In genomic region chr1:156090822-156091188, GRCh38 we compare ENCODE assay signal across 8 cellular contexts. TPM values are rescaled to one million over a fixed set of nuclear protein-coding genes. Genes with fewer than 3 reads are reported as not detected.
A peak's percentile ranks its signal among the peaks of the same experiment; 100 is the strongest.
DNase-seq lines count a peak whose midpoint lies in the region; ATAC-seq and TF ChIP-seq lines count a peak whose summit lies in the region.

No MANE protein-coding gene starts in this region.

- no peaks in the 10 kb centered on the region for H3K9me2 ChIP-seq in GM23338 (ENCODE audit: insufficient read depth)

- H2AFZ ChIP-seq in GM23338 = no peak overlapping the region

- H3K36me3 ChIP-seq in GM23338 (ENCODE audit: insufficient read depth) = no peaks in the 10 kb centered on the region

- H3K36me3 Mint-ChIP-seq in CD14-positive monocyte = no peaks in the 10 kb centered on the region
- peaks cover 12% of the 10 kb centered on the region; the same call in 2 of the 3 replicates for H3K36me3 Mint-ChIP-seq in GM23338 (ENCODE audit: low read depth)

- H3K27ac ChIP-seq in GM23338 (ENCODE audit: low read depth) = no peak overlapping the region

- DNase-seq in CD14-positive monocyte (ENCODE audit: low spot score) (peak; percentile 78), GM23338 (ENCODE audit: low spot score) (peak; percentile 98), NCI-H2081 (lab: John Stamatoyannopoulos, UW) (peak; percentile 91 to 93), UCSD-AML1 (lab: John Stamatoyannopoulos, UW; ENCODE audit: unreplicated experiment) (peak; percentile 82), astrocyte of the spinal cord (ENCODE audit: low read depth, low spot score) (peak; percentile 79), iPS-NIHi11 (ENCODE audit: low spot score) (peak; percentile 88)
- peak; percentile 84 to 88 (median 85) for DNase-seq in stimulated activated CD4-positive, alpha-beta T cell treated with anti-CD3 and anti-CD28 coated beads, Interleukin-12 subunit alpha, Interleukin-12 subunit beta, amount 100 ng/mL, for 48 hours (ENCODE audit: low read depth in 2 of 3, low spot score in 1 of 3)

- H3K27ac Mint-ChIP-seq in CD14-positive monocyte (peak overlapping the region; percentile 87 to 97 (median 93)), GM23338 (peak overlapping the region; percentile 68; the same call in 1 of the 2 replicates)

- intact Hi-C loops in CD14-positive monocyte (cut with micrococcal nuclease) = loop anchor here (1.0 to 10.0 kb wide), 4 partner anchors 39 to 136 kb away; no protein-coding TSS in a partner anchor

- 0 out of 2 replicates have a peak, but pooled peaks cover 2% of the 10 kb centered on the region for H3K79me2 ChIP-seq in GM23338 (replicated peaks; ENCODE audit: insufficient read depth)

- TF ChIP-seq CTCF in CD14-positive monocyte (IDR thresholded peaks at IDR 0.05) = peak; percentile 97
- peak; percentile 83 to 94 for TF ChIP-seq CTCF in GM23338 (conservative IDR thresholded peaks at IDR 0.05; ENCODE audit: low read depth in 2 of 2)
- peak; percentile 63 for TF ChIP-seq CTCF in astrocyte of the spinal cord (IDR thresholded peaks at IDR 0.05; ENCODE audit: low read depth, low read length)

- H3K9me3 Mint-ChIP-seq in CD14-positive monocyte = peaks cover 0 to 10% (median 0%) of the 10 kb centered on the region in 7 donors
- H3K9me3 Mint-ChIP-seq in GM23338 = no peaks in the 10 kb centered on the region

- H3K4me3 ChIP-seq in GM23338 (no peak overlapping the region), astrocyte of the spinal cord (ENCODE audit: low read depth, low read length) (no peak overlapping the region)

- H3K27me3 Mint-ChIP-seq in CD14-positive monocyte (ENCODE audit: low read depth in 3 of 3) = peaks cover 66 to 82% (median 76%) of the 10 kb centered on the region in 3 donors
- peaks cover 10% of the 10 kb centered on the region for H3K27me3 Mint-ChIP-seq in GM23338 (ENCODE audit: insufficient read depth, low read depth, poor library complexity)

- in situ Hi-C loops in astrocyte of the spinal cord (cut with HindIII; ENCODE audit: low sequenced_read_pairs) = no loop called here

- H3K4me3 Mint-ChIP-seq in CD14-positive monocyte = peak overlapping the region in 1 of 2 donors; percentile 84
- H3K4me3 Mint-ChIP-seq in GM23338 = no peak overlapping the region; the same call in 2 of the 3 replicates

- H3K4me1 Mint-ChIP-seq in CD14-positive monocyte (peaks cover 22% of the 10 kb centered on the region), GM23338 (peaks cover 28% of the 10 kb centered on the region)

- peaks cover 7% of the 10 kb centered on the region for H3F3A ChIP-seq in GM23338 (replicated peaks; ENCODE audit: low read depth)

- peaks cover 9% of the 10 kb centered on the region; the same call in 1 of the 2 replicates for H3K4me1 ChIP-seq in GM23338 (ENCODE audit: insufficient read depth)

- H4K20me1 ChIP-seq in GM23338 (replicated peaks; ENCODE audit: insufficient read depth) = no peaks in the 10 kb centered on the region; the same call in 1 of the 2 replicates

- H3K27me3 ChIP-seq in GM23338 (ENCODE audit: insufficient read depth) = no peaks in the 10 kb centered on the region

- H3K4me2 ChIP-seq in GM23338 = no peak overlapping the region

- ATAC-seq in GM23338 (peak; percentile 97), GM18858 (IDR thresholded peaks at IDR 0.05; ENCODE audit: unreplicated experiment) (no peak)

TF ChIP-seq in GM23338, 12 proteins besides CTCF, POLR2A, EP300 and RAD21:
- TF ChIP-seq CREB1 (CRISPR knock-in tag; IDR thresholded peaks at IDR 0.05; ENCODE audit: low read depth) = 0 out of 2 replicates have a peak, but pooled peaks have one; percentile 25
- TF ChIP-seq NANOG (IDR thresholded peaks at IDR 0.05; ENCODE audit: borderline replicate concordance) = no peak

RNA-seq across cellular contexts. Expression of gene MEX3A, which starts 8.5 kb away (rescaled TPM):
- polyA plus RNA-seq in CD14-positive monocyte (not detected), GM23338 (2016; fragmentation: Nextera tagmentation; extraction: Ambion mirVana) (18.5 and 19.7 TPM in 2 replicates)
- total RNA-seq in GM23338 (2014; rRNA removed; shearing (Covaris generic)) = 31.5 and 38.1 TPM in 2 replicates

RNA-seq across cellular contexts. Expression of gene LMNA, which starts 23.7 kb away (rescaled TPM):
- 10 to 100 TPM; 16.5 to 24.7 TPM for polyA plus RNA-seq in CD14-positive monocyte
- 56.3 and 68.9 TPM in 2 replicates for total RNA-seq in GM23338 (2014; rRNA removed; shearing (Covaris generic))
- 35.5 and 38.9 TPM in 2 replicates for polyA plus RNA-seq in GM23338 (2016; fragmentation: Nextera tagmentation; extraction: Ambion mirVana)

RNA-seq across cellular contexts. Expression of gene RAB25, which starts 29.8 kb away (rescaled TPM):
- polyA plus RNA-seq in CD14-positive monocyte (not detected), GM23338 (2016; fragmentation: Nextera tagmentation; extraction: Ambion mirVana) (42.7 and 47.3 TPM in 2 replicates)
- total RNA-seq in GM23338 (2014; rRNA removed; shearing (Covaris generic)) = 21.3 and 30.0 TPM in 2 replicates

RNA-seq across cellular contexts. Expression of gene LAMTOR2, which starts 36.2 kb away (rescaled TPM):
- polyA plus RNA-seq in CD14-positive monocyte = 100 to 1,000 TPM; 210 to 227 TPM
- total RNA-seq in GM23338 (2014; rRNA removed; shearing (Covaris generic)) = 35.2 and 67.3 TPM in 2 replicates
- 108 and 113 TPM in 2 replicates for polyA plus RNA-seq in GM23338 (2016; fragmentation: Nextera tagmentation; extraction: Ambion mirVana)

RNA-seq across cellular contexts. Expression of gene UBQLN4, which starts 37.2 kb away (rescaled TPM):
- 1 to 10 TPM; 2.3 to 2.9 TPM for polyA plus RNA-seq in CD14-positive monocyte
- total RNA-seq in GM23338 (2014; rRNA removed; shearing (Covaris generic)) = 28.4 and 30.5 TPM in 2 replicates
- polyA plus RNA-seq in GM23338 (2016; fragmentation: Nextera tagmentation; extraction: Ambion mirVana) = 10.0 and 11.2 TPM in 2 replicates

Comparison
In these comparisons a context has a peak if more than half of its experiments do, and no peak if none do; other contexts are left out.
1. RNA of gene MEX3A, which starts 8.5 kb away (polyA plus RNA-seq): 18.5 to 19.7 TPM in GM23338; not detected in CD14-positive monocyte; every median in the first group is over 10 times any median in the second.
2. RNA of gene RAB25, which starts 29.8 kb away (polyA plus RNA-seq): 42.7 to 47.3 TPM in GM23338; not detected in CD14-positive monocyte; every median in the first group is over 10 times any median in the second.
3. Peak in every context shown above with its lines, with median percentiles within 50 percentile points of each other: DNase-seq and CTCF ChIP-seq.